Comparison of ENCODE assay signal across 10 cellular contexts in genomic region chr19:46371371-46371901, GRCh38. TPM values are rescaled to one million over a fixed set of nuclear protein-coding genes. Genes with fewer than 3 reads are reported as not detected.
DNase-seq lines count a peak whose midpoint lies in the region; ATAC-seq and TF ChIP-seq lines count a peak whose summit lies in the region.
"Had no signal": no experiment of that assay in that cellular context is flagged by ENCODE, and none has a peak within 500 bp of the region (broad histone marks: within the 10 kb centered on the region; RNA-seq: fewer than 3 reads in every experiment).

No MANE protein-coding gene starts in this region.

- no peaks in the 10 kb centered on the region for H3K27me3 Mint-ChIP-seq in immature natural killer cell (ENCODE audit: low read depth in 3 of 3)
- no peaks in the 10 kb centered on the region for H3K27me3 Mint-ChIP-seq in type B pancreatic cell

- peaks cover 55% of the 10 kb centered on the region for H3K4me1 ChIP-seq in left ventricle myocardium inferior
- peaks cover 16% of the 10 kb centered on the region for H3K4me1 ChIP-seq in adipocyte (ENCODE audit: control insufficient read depth, insufficient read depth, low read length)

- peaks cover 15% of the 10 kb centered on the region for H3K36me3 ChIP-seq in left ventricle myocardium inferior
- peaks cover 41% of the 10 kb centered on the region for H3K36me3 ChIP-seq in adipocyte (ENCODE audit: control insufficient read depth, insufficient read depth, low read length, severe bottlenecking)

- H3K4me3 Mint-ChIP-seq in immature natural killer cell (peak overlapping the region in 4 of 5 donors; percentile 58 to 71 (median 64)), type B pancreatic cell (no peak overlapping the region)

- H3K4me3 ChIP-seq in left ventricle myocardium inferior (no peak overlapping the region), adipocyte (ENCODE audit: low read length) (no peak overlapping the region)

- no peak for ATAC-seq in left ventricle myocardium superior
- ATAC-seq in HG03460 (IDR thresholded peaks at IDR 0.05; ENCODE audit: unreplicated experiment): no peak

- H3K9me3 Mint-ChIP-seq in immature natural killer cell: no peaks in the 10 kb centered on the region
- H3K9me3 Mint-ChIP-seq in type B pancreatic cell: no peaks in the 10 kb centered on the region

- H3K36me3 Mint-ChIP-seq in immature natural killer cell (peaks cover 0 to 4% (median 3%) of the 10 kb centered on the region in 3 donors), type B pancreatic cell (peaks cover 14% of the 10 kb centered on the region)

- H3K27ac Mint-ChIP-seq in immature natural killer cell (peak overlapping the region; percentile 79 to 93 (median 84)), type B pancreatic cell (peak overlapping the region; percentile 75)

- peak overlapping the region; percentile 45 for H3K27ac ChIP-seq in left ventricle myocardium inferior (replicated peaks)

- H3K9me3 ChIP-seq in left ventricle myocardium inferior (replicated peaks) (no peaks in the 10 kb centered on the region), adipocyte (ENCODE audit: control insufficient read depth, low read length) (no peaks in the 10 kb centered on the region)

- peaks cover 19 to 47% of the 10 kb centered on the region in 2 donors for H3K4me1 Mint-ChIP-seq in immature natural killer cell
- peaks cover 24% of the 10 kb centered on the region for H3K4me1 Mint-ChIP-seq in type B pancreatic cell (ENCODE audit: unreplicated experiment)

- H3K27me3 ChIP-seq in left ventricle myocardium inferior (ENCODE audit: low read depth): no peaks in the 10 kb centered on the region
- H3K27me3 ChIP-seq in adipocyte (replicated peaks; ENCODE audit: control insufficient read depth, insufficient read depth, low read length): no peaks in the 10 kb centered on the region

- no peak overlapping the region for H3K9ac ChIP-seq in adipocyte (ENCODE audit: low read length)

- intact Hi-C loops in left ventricle myocardium inferior (cut with micrococcal nuclease): no loop called here
- intact Hi-C loops in left ventricle myocardium superior (cut with micrococcal nuclease): no loop called here

- TF ChIP-seq CTCF in left ventricle myocardium inferior (IDR thresholded peaks at IDR 0.05; ENCODE audit: borderline replicate concordance): no peak
- TF ChIP-seq CTCF in type B pancreatic cell (conservative IDR thresholded peaks at IDR 0.05): no peak

- DNase-seq in left ventricle myocardium inferior (no peak), left ventricle myocardium superior (no peak), adipocyte (ENCODE audit: low read depth) (peak; percentile 35), immature natural killer cell (no peak), type B pancreatic cell (ENCODE audit: extremely low spot score, unreplicated experiment) (peak; percentile 42), anterior cingulate cortex (lab: John Stamatoyannopoulos, UW) (no peak), NCI-H82 (lab: John Stamatoyannopoulos, UW) (no peak)
- DNase-seq: NCI-H2029 treated with DMSO at 0.1 percent for 48 hours, T-helper 9 cell had no signal

RNA-seq across cellular contexts. Expression of gene PPP5C, which starts 24.5 kb away (rescaled TPM):
- total RNA-seq in left ventricle myocardium inferior (70.8 TPM), left ventricle myocardium superior (72.5 TPM), type B pancreatic cell (ENCODE audit: low replicate concordance) (68.3 and 99.5 TPM in 2 replicates)
- polyA plus RNA-seq in immature natural killer cell: 10 to 100 TPM; 25.0 to 80.9 (median 63.8) TPM

RNA-seq across cellular contexts. Expression of gene CCDC8, which starts 41.9 kb away (rescaled TPM):
- total RNA-seq in left ventricle myocardium inferior: 30.8 TPM
- 33.5 TPM for total RNA-seq in left ventricle myocardium superior
- not detected for polyA plus RNA-seq in immature natural killer cell
- total RNA-seq in type B pancreatic cell (ENCODE audit: low replicate concordance): 22.1 and 29.3 TPM in 2 replicates

RNA-seq across cellular contexts. Expression of gene PNMA8C, which starts 57.3 kb away (rescaled TPM):
- total RNA-seq in left ventricle myocardium inferior (not detected), left ventricle myocardium superior (0.07 TPM), type B pancreatic cell (ENCODE audit: low replicate concordance) (0.10 and 2.0 TPM in 2 replicates)
- polyA plus RNA-seq in immature natural killer cell: under 1 TPM in 1 of 3 donors, not detected in 2; 0.04 TPM

Comparison
In these comparisons a context has a peak if more than half of its experiments do, and no peak if none do; other contexts are left out.
1. DNase-seq: peak in adipocyte (single experiment) and type B pancreatic cell (single experiment); none in left ventricle myocardium inferior (single experiment), left ventricle myocardium superior (single experiment), immature natural killer cell (0 of 3), anterior cingulate cortex (0 of 58) and NCI-H82 (single experiment).